ENCODE assay signal across 14 cellular contexts in the genomic region with DNA sequence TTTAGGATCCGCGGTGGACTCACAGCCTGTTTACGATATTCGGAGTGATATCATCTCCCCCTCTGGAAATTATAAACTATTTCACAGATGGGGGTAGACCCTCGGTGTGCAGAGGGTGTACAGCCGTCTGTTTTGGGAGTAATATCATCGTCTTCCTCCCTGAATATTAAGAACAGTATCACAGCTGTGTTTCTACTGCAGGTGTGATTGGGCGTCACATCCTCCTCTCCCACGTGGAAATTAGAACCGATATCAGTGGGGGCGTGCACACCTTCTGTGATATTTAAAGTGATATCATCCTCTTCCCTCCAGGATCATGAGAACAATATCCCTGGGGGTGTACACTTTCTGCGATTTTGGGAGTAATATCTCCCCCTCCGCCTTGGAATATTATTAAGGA. TPM values are rescaled to one million over a fixed set of nuclear protein-coding genes. Genes with fewer than 3 reads are reported as not detected.
"Had no signal": no experiment of that assay in that cellular context is flagged by ENCODE, and none has a peak within 500 bp of the region (broad histone marks: within the 10 kb centered on the region; RNA-seq: fewer than 3 reads in every experiment).

No MANE protein-coding gene starts in this region.

RNA-seq across cellular contexts. Expression of a gene that starts 19.2 kb away (rescaled TPM):
- total RNA-seq: endodermal cell, hepatocyte, kidney, left ventricle myocardium superior, lung microvascular endothelial cell, mesenteric fat pad, mononuclear cell, natural killer cell, osteocyte, sciatic nerve, skeletal muscle tissue, temporal lobe, upper lobe of left lung had no signal
- polyA plus RNA-seq: endothelial cell of umbilical vein, hepatocyte had no signal
